ENCODE assay signal across 18 cellular contexts in genomic region chr7:40394382-40394781, GRCh38.
DNase-seq lines count a peak whose midpoint lies in the region; ATAC-seq, FAIRE-seq and TF ChIP-seq lines count a peak whose summit lies in the region.
"Had no signal": no experiment of that assay in that cellular context is flagged by ENCODE, and none has a peak within 500 bp of the region (broad histone marks: within the 10 kb centered on the region; RNA-seq: fewer than 3 reads in every experiment).

No MANE protein-coding gene starts in this region.

- TF ChIP-seq CTCF in HepG2 (CRISPR knock-in tag; IDR thresholded peaks at IDR 0.05) = no peak
- TF ChIP-seq CTCF in right lobe of liver (IDR thresholded peaks at IDR 0.05) = no peak
- TF ChIP-seq CTCF in MM.1S (IDR thresholded peaks at IDR 0.05; ENCODE audit: low read length) = no peak
- TF ChIP-seq CTCF in K562 (IDR thresholded peaks at IDR 0.05 in 2 of 3, conservative IDR thresholded peaks at IDR 0.05 in 1 of 3; ENCODE audit: insufficient read depth in 2 of 3, low read depth in 1 of 3, low read length in 3 of 3) = no peak
- no peak for TF ChIP-seq CTCF in type B pancreatic cell (conservative IDR thresholded peaks at IDR 0.05)

- intact Hi-C loops in HepG2 (cut with micrococcal nuclease; ENCODE audit: unreplicated experiment) (no loop called here), right lobe of liver (cut with DNase I) (no loop called here), K562 (cut with micrococcal nuclease) (no loop called here)

- no peaks in the 10 kb centered on the region for H3K79me2 ChIP-seq in HepG2 (ENCODE audit: insufficient read depth, low read length)
- no peaks in the 10 kb centered on the region for H3K79me2 ChIP-seq in MM.1S (ENCODE audit: low read length)
- H3K79me2 ChIP-seq in K562 (ENCODE audit: control insufficient read depth, insufficient read depth, low read length) = no peaks in the 10 kb centered on the region

- H3K9me1 ChIP-seq in K562 (ENCODE audit: control insufficient read depth, insufficient read depth, low read length) = no peaks in the 10 kb centered on the region

- H3K36me3 Mint-ChIP-seq in type B pancreatic cell = no peaks in the 10 kb centered on the region
- H3K36me3 Mint-ChIP-seq: CD4-positive, alpha-beta memory T cell had no signal

- FAIRE-seq in HepG2 (lab: Jason Lieb, UNC) (no peak), K562 (lab: Jason Lieb, UNC) (no peak)
- FAIRE-seq: GM12891, GM18507 had no signal

- no peaks in the 10 kb centered on the region for H3K9me3 ChIP-seq in HepG2 (ENCODE audit: low read length)
- no peaks in the 10 kb centered on the region for H3K9me3 ChIP-seq in right lobe of liver
- H3K9me3 ChIP-seq in MM.1S (replicated peaks; ENCODE audit: insufficient read depth, low read length) = no peaks in the 10 kb centered on the region
- no peaks in the 10 kb centered on the region; the same call in 1 of the 2 replicates for H3K9me3 ChIP-seq in K562 (replicated peaks; ENCODE audit: control insufficient read depth, insufficient read depth, low read depth, low read length)

- no peak for TF ChIP-seq RAD21 in HepG2 (CRISPR knock-in tag; IDR thresholded peaks at IDR 0.05)
- TF ChIP-seq RAD21 in K562 (CRISPR knock-in tag; conservative IDR thresholded peaks at IDR 0.05 in 1 of 2, IDR thresholded peaks at IDR 0.05 in 1 of 2) = no peak

- WGBS in HepG2 (ENCODE audit: low lambda C conversion rate) = 100% methylated on average over 1 of the region's 1 CpG
- WGBS in right lobe of liver (ENCODE audit: insufficient coverage, low coverage, low lambda C conversion rate, missing lambda C conversion rate) = 58% methylated on average over 1 of the region's 1 CpG
- 13% methylated on average over 1 of the region's 1 CpG for WGBS in K562 (ENCODE audit: insufficient coverage, low coverage, missing lambda C conversion rate)

- TF ChIP-seq EP300 in HepG2 (IDR thresholded peaks at IDR 0.05; ENCODE audit: low read depth in 2 of 2, low read length in 2 of 2) (no peak), HepG2 (CRISPR knock-in tag; IDR thresholded peaks at IDR 0.05; ENCODE audit: borderline replicate concordance) (no peak), K562 (IDR thresholded peaks at IDR 0.05; ENCODE audit: low read length) (no peak)

- no peak overlapping the region for H2AFZ ChIP-seq in HepG2 (ENCODE audit: low read length)
- no peak overlapping the region for H2AFZ ChIP-seq in MM.1S (ENCODE audit: low read length)
- no peak overlapping the region for H2AFZ ChIP-seq in K562 (ENCODE audit: low read depth, low read length)
- H2AFZ ChIP-seq: GM23338 had no signal

- no peak overlapping the region for H3K4me3 ChIP-seq in HepG2 (replicated peaks in 1 of 3; ENCODE audit: insufficient read depth in 1 of 3, low read depth in 2 of 3, low read length in 3 of 3)
- no peak overlapping the region for H3K4me3 ChIP-seq in right lobe of liver
- H3K4me3 ChIP-seq in MM.1S (ENCODE audit: low read length) = peak overlapping the region; percentile 11; the same call in 1 of the 2 replicates
- no peak overlapping the region for H3K4me3 ChIP-seq in K562
- H3K4me3 ChIP-seq: GM23338 had no signal

- ATAC-seq in HepG2 (no peak), right lobe of liver (no peak), K562 (no peak), HG03378 (IDR thresholded peaks at IDR 0.05; ENCODE audit: unreplicated experiment) (no peak)
- ATAC-seq: GM23338, HCT116 had no signal

- H3K4me3 Mint-ChIP-seq in type B pancreatic cell = no peak overlapping the region
- H3K4me3 Mint-ChIP-seq: CD4-positive, alpha-beta memory T cell; GM23338; H9 had no signal

- H3K9me2 ChIP-seq in MM.1S (replicated peaks; ENCODE audit: insufficient read depth, low read length) = no peaks in the 10 kb centered on the region

- no peaks in the 10 kb centered on the region for H3K4me1 ChIP-seq in HepG2 (ENCODE audit: insufficient read depth, low read length)
- H3K4me1 ChIP-seq in right lobe of liver = no peaks in the 10 kb centered on the region
- peaks cover 15% of the 10 kb centered on the region for H3K4me1 ChIP-seq in MM.1S (ENCODE audit: low read length)
- no peaks in the 10 kb centered on the region for H3K4me1 ChIP-seq in K562 (replicated peaks in 1 of 2; ENCODE audit: control insufficient read depth in 2 of 2, insufficient read depth in 2 of 2, low read length in 2 of 2)

- in situ Hi-C loops in HepG2 (cut with HindIII; ENCODE audit: extremely low pct_ligation_motif_present, low pct_unique_long_range_greater_than_20kb) = no loop called here
- in situ Hi-C loops in K562 (cut with MboI) = no loop called here

- H3K27me3 ChIP-seq in HepG2 (ENCODE audit: control insufficient read depth in 1 of 2, insufficient read depth in 2 of 2, low read length in 2 of 2) (no peaks in the 10 kb centered on the region), right lobe of liver (no peaks in the 10 kb centered on the region), MM.1S (replicated peaks; ENCODE audit: insufficient read depth, low read length) (no peaks in the 10 kb centered on the region), K562 (ENCODE audit: control insufficient read depth in 2 of 2, insufficient read depth in 2 of 2, low read length in 2 of 2) (no peaks in the 10 kb centered on the region)

- no TSS peak for BruUV-seq in HepG2 (replicated peaks; lab: Mats Ljungman, UMichigan)
- BruUV-seq in K562 (replicated peaks; lab: Mats Ljungman, UMichigan) = no TSS peak

- H3K9ac ChIP-seq in HepG2 (ENCODE audit: insufficient read depth, low read depth, low read length) = no peak overlapping the region
- no peak overlapping the region; the same call in 1 of the 2 replicates for H3K9ac ChIP-seq in MM.1S (ENCODE audit: low read length)
- no peak overlapping the region for H3K9ac ChIP-seq in K562 (ENCODE audit: insufficient read depth in 1 of 2, low read depth in 2 of 2, low read length in 2 of 2)

- no peaks in the 10 kb centered on the region for H3K27me3 Mint-ChIP-seq in type B pancreatic cell
- H3K27me3 Mint-ChIP-seq: CD4-positive, alpha-beta memory T cell had no signal

- POLR2A ChIA-PET in HepG2 (lab: Yijun Ruan, JAX) (no interaction called here), K562 (lab: Yijun Ruan, JAX) (no interaction called here)

- CTCF ChIA-PET in HepG2 (lab: Yijun Ruan, JAX; ENCODE audit: low intra/inter-chr PET ratio, low total read pairs) = no interaction called here
- CTCF ChIA-PET in K562 (lab: Yijun Ruan, JAX; ENCODE audit: low intra/inter-chr PET ratio) = no interaction called here

- TF ChIP-seq POLR2A in HepG2 (IDR thresholded peaks at IDR 0.05; ENCODE audit: insufficient read depth in 1 of 2, low read depth in 2 of 2, low read length in 2 of 2) (no peak), right lobe of liver (IDR thresholded peaks at IDR 0.05) (no peak), K562 (conservative IDR thresholded peaks at IDR 0.05) (no peak)

- no peak overlapping the region for H3K27ac Mint-ChIP-seq in type B pancreatic cell
- H3K27ac Mint-ChIP-seq: CD4-positive, alpha-beta memory T cell; GM23338; H9 had no signal

- DNase-seq in HepG2 (ENCODE audit: low spot score) (no peak), right lobe of liver (no peak), MM.1S (no peak), K562 (ENCODE audit: extremely low read depth in 1 of 4, low spot score in 3 of 4) (no peak), type B pancreatic cell (ENCODE audit: extremely low spot score, unreplicated experiment) (no peak)
- DNase-seq: C1 segment of cervical spinal cord; Calu3; CD4-positive, alpha-beta memory T cell; COR-L47; DMS53; DMS79 treated with DMSO at 0.1 percent for 48 hours; GF-D8; H9 had no signal

- no peaks in the 10 kb centered on the region for H4K20me1 ChIP-seq in HepG2 (ENCODE audit: insufficient read depth, low read length)
- no peaks in the 10 kb centered on the region for H4K20me1 ChIP-seq in MM.1S (ENCODE audit: insufficient read depth, low read length)
- no peaks in the 10 kb centered on the region for H4K20me1 ChIP-seq in K562 (replicated peaks; ENCODE audit: control insufficient read depth, insufficient read depth, low read length)

- H3K9me3 Mint-ChIP-seq in type B pancreatic cell = no peaks in the 10 kb centered on the region
- H3K9me3 Mint-ChIP-seq: GM23338, H9 had no signal

- H3K4me1 Mint-ChIP-seq in type B pancreatic cell (ENCODE audit: unreplicated experiment) = no peaks in the 10 kb centered on the region
- H3K4me1 Mint-ChIP-seq: CD4-positive, alpha-beta memory T cell; GM23338; H9 had no signal

- no peak overlapping the region for H3K27ac ChIP-seq in HepG2 (ENCODE audit: extremely low read length, insufficient read depth, low read length)
- no peak overlapping the region for H3K27ac ChIP-seq in right lobe of liver
- peak overlapping the region; percentile 76; the same call in 1 of the 2 replicates for H3K27ac ChIP-seq in MM.1S (ENCODE audit: low read length)
- no peak overlapping the region for H3K27ac ChIP-seq in K562 (ENCODE audit: extremely low read depth, low read depth, low read length)

- H3K36me3 ChIP-seq in HepG2 (replicated peaks in 1 of 2; ENCODE audit: control insufficient read depth in 1 of 2, insufficient read depth in 2 of 2, low read length in 2 of 2) (no peaks in the 10 kb centered on the region), right lobe of liver (no peaks in the 10 kb centered on the region), MM.1S (replicated peaks; ENCODE audit: insufficient read depth, low read length) (no peaks in the 10 kb centered on the region), K562 (ENCODE audit: control insufficient read depth, insufficient read depth, low read length) (no peaks in the 10 kb centered on the region)

- peaks cover 13% of the 10 kb centered on the region for H3F3A ChIP-seq in MM.1S (ENCODE audit: insufficient read depth, low read length)

- no peak overlapping the region for H3K4me2 ChIP-seq in HepG2 (ENCODE audit: low read depth, low read length)
- H3K4me2 ChIP-seq in MM.1S (ENCODE audit: low read depth, low read length) = peak overlapping the region; percentile 53
- H3K4me2 ChIP-seq in K562 (ENCODE audit: insufficient read depth, low read length) = no peak overlapping the region
- H3K4me2 ChIP-seq: GM23338 had no signal

TF ChIP-seq in HepG2, 621 proteins besides CTCF, POLR2A, EP300 and RAD21:
- TF ChIP-seq ZNF558 (CRISPR knock-in tag; IDR thresholded peaks at IDR 0.05; ENCODE audit: borderline replicate concordance) (no peak), MBNL3 (CRISPR knock-in tag; conservative IDR thresholded peaks at IDR 0.05) (no peak), CEBPB (IDR thresholded peaks at IDR 0.05; ENCODE audit: borderline replicate concordance, low read depth, low read length) (peak; percentile 72), ZNF138 (CRISPR knock-in tag; IDR thresholded peaks at IDR 0.05; ENCODE audit: low read depth) (no peak)

TF ChIP-seq in K562, 482 proteins besides CTCF, POLR2A, EP300 and RAD21 (continues in another document):
- TF ChIP-seq NFRKB (IDR thresholded peaks at IDR 0.05; ENCODE audit: low read depth) (no peak), ZNF121 (CRISPR knock-in tag; conservative IDR thresholded peaks at IDR 0.05) (no peak), CEBPG (CRISPR knock-in tag; IDR thresholded peaks at IDR 0.05) (no peak), CEBPG (tag; conservative IDR thresholded peaks at IDR 0.05 in 1 of 2, IDR thresholded peaks at IDR 0.05 in 1 of 2) (peak; percentile 24 to 55; a peak in 3 of 4 replicates)

Comparison
In these comparisons a context has a peak if more than half of its experiments do, and no peak if none do; other contexts are left out.
1. Of the 241 proteins assayed by ChIP-seq in both HepG2 and K562: peak only in HepG2: none; only in K562: CEBPG; in both: CEBPB; in neither: 239.